13 cellular contexts compared by ENCODE assay signal in the genomic region with DNA sequence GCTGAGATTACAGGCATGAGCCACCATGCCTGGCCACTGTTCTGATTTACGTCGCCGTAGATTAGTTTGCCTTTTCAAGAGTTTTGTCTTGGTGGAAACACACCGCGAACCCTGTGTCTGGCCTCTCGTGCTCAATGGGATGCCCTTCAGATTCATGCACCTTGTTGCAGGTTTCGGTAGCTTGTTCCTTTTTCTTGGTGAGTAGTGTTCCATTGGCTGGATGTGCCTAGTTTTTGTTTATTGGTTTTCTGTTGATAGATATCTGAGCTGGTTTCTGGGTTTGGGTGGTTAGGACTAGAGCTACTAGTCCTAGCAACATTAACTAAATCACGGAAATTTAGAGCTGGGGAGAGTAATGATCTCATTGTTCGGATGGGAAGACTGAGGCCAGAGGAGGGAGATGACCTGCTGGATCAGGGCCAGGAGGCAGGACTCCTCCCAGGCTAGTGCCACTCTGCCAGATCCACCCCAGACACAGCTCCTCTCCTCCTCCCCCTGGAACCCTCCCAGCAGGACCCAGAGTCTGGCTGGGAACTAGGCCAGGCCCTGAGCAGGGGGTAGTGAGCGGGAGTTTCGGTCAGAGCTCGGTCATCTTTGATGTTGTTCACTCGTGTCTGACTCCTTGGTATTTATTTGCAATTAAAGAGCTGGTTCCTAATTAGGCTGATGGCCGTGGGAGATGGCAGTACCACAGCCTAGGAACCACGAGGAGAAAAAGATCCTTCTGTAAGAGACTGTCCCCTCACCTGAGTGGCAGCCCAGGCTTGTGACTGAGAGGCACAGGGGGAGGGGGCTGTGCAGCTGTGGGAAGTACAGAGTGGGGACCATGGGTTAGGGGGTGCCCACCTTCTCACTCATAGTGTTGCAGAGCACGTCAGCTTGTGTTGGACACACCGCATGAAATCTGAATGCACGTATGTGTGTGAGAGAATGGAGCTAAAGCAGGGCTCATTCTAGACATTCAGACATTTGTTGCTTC.
DNase-seq lines count a peak whose midpoint lies in the region; ATAC-seq, FAIRE-seq and TF ChIP-seq lines count a peak whose summit lies in the region.
"Had no signal": no experiment of that assay in that cellular context is flagged by ENCODE, and none has a peak within 500 bp of the region (broad histone marks: within the 10 kb centered on the region; RNA-seq: fewer than 3 reads in every experiment).

No MANE protein-coding gene starts in this region.

- H3K27me3 Mint-ChIP-seq in osteocyte (ENCODE audit: unreplicated experiment): no peaks in the 10 kb centered on the region

- DNase-seq in A549 (ENCODE audit: low read depth in 1 of 2, low spot score in 1 of 2) (no peak), NT2/D1 (ENCODE audit: low read depth, low spot score) (no peak), fibroblast of the conjunctiva (ENCODE audit: low read depth) (peak; percentile 22), osteocyte (ENCODE audit: extremely low spot score, unreplicated experiment) (no peak), T1000 (lab: John Stamatoyannopoulos, UW) (no peak), T-helper 9 cell (no peak)
- DNase-seq: DND-41, NCI-H1436 treated with DMSO at 0.1 percent for 48 hours had no signal

- H3K27me3 ChIP-seq in NT2/D1 (ENCODE audit: insufficient read depth, insufficient read length): no peaks in the 10 kb centered on the region
- H3K27me3 ChIP-seq: SJSA1 had no signal

- POLR2A ChIA-PET in A549 (lab: Yijun Ruan, JAX): interaction anchor here (9.9 kb wide), 1 partner anchor 72 kb away, joined by 94 read pairs; the partner anchor contains the start of gene SMAD6

- H3K4me2 ChIP-seq in A549: peak overlapping the region; percentile 10; the same call in 2 of the 3 replicates

- H3K27ac Mint-ChIP-seq in osteocyte (ENCODE audit: unreplicated experiment): peak overlapping the region; percentile 69
- H3K27ac Mint-ChIP-seq: activated T-helper 1 cell treated with anti-CD3 and anti-CD28 coated beads, Interleukin-12 subunit alpha, Interleukin-12 subunit beta, Interleukin-2, Interleukin-4 antibody, amounts not matched to agents 30 ng/mL and 10 ng/mL and 1 ng/mL, durations not matched to agents 14 hours and 24 hours and 36 hours had no signal

- no peaks in the 10 kb centered on the region for H3K9me3 Mint-ChIP-seq in osteocyte (ENCODE audit: unreplicated experiment)
- H3K9me3 Mint-ChIP-seq: activated T-helper 1 cell treated with anti-CD3 and anti-CD28 coated beads, Interleukin-12 subunit alpha, Interleukin-12 subunit beta, Interleukin-2, Interleukin-4 antibody, amounts not matched to agents 30 ng/mL and 10 ng/mL and 1 ng/mL, durations not matched to agents 14 hours and 24 hours and 36 hours had no signal

- FAIRE-seq in A549 (lab: Jason Lieb, UNC): no peak

- peak overlapping the region; percentile 38 for H3K9ac ChIP-seq in NT2/D1 (ENCODE audit: insufficient read length, low read depth)

- 90% methylated on average over 18 of the region's 18 CpGs for WGBS in A549 (ENCODE audit: missing lambda C conversion rate)

- H3K4me1 ChIP-seq in A549 (peaks cover 96% of the 10 kb centered on the region), NT2/D1 (ENCODE audit: insufficient read depth, insufficient read length) (peaks cover 58% of the 10 kb centered on the region)

- TF ChIP-seq CTCF in A549 (IDR thresholded peaks at IDR 0.05) (no peak), osteocyte (IDR thresholded peaks at IDR 0.05) (no peak)

- no peak overlapping the region for H3K4me3 ChIP-seq in A549
- H3K4me3 ChIP-seq in NT2/D1 (ENCODE audit: insufficient read length, low read depth): no peak overlapping the region
- H3K4me3 ChIP-seq: SJSA1, skin epidermis had no signal

- peak overlapping the region; percentile 14 to 94; a peak in 4 of 6 replicates for H3K27ac ChIP-seq in A549

- H3K4me1 Mint-ChIP-seq in osteocyte (ENCODE audit: unreplicated experiment): peaks cover 80% of the 10 kb centered on the region

- H3K36me3 Mint-ChIP-seq in osteocyte (ENCODE audit: unreplicated experiment): no peaks in the 10 kb centered on the region

- CTCF ChIA-PET in A549 (lab: Yijun Ruan, JAX): interaction anchor here (0.6 to 42.9 kb wide), 35 partner anchors 13 to 244 kb away, joined by 3 to 779 read pairs (median 8); partner anchors contain the start of gene SMAD6

- TF ChIP-seq EP300 in A549 (IDR thresholded peaks at IDR 0.05): no peak

- peaks cover 39% of the 10 kb centered on the region for H3K36me3 ChIP-seq in NT2/D1 (ENCODE audit: insufficient read depth, insufficient read length, low read length)

- TF ChIP-seq RAD21 in A549 (conservative IDR thresholded peaks at IDR 0.05 in 1 of 2, IDR thresholded peaks at IDR 0.05 in 1 of 2): no peak

- no peak for TF ChIP-seq POLR2A in A549 (IDR thresholded peaks at IDR 0.05; ENCODE audit: low read length)
- TF ChIP-seq POLR2A in GM18505 (IDR thresholded peaks at IDR 0.05; ENCODE audit: borderline replicate concordance, extremely low read depth, insufficient read depth, insufficient read length): no peak

- peak overlapping the region; percentile 16 for H3K4me3 Mint-ChIP-seq in osteocyte (ENCODE audit: unreplicated experiment)
- H3K4me3 Mint-ChIP-seq: activated T-helper 1 cell treated with anti-CD3 and anti-CD28 coated beads, Interleukin-12 subunit alpha, Interleukin-12 subunit beta, Interleukin-2, Interleukin-4 antibody, amounts not matched to agents 30 ng/mL and 10 ng/mL and 1 ng/mL, durations not matched to agents 14 hours and 24 hours and 36 hours had no signal

- H3K9me3 ChIP-seq in A549 (no peaks in the 10 kb centered on the region), NT2/D1 (ENCODE audit: insufficient read depth, low read length) (no peaks in the 10 kb centered on the region)
- H3K9me3 ChIP-seq: SJSA1 had no signal

- no peak for ATAC-seq in A549
- ATAC-seq in GM18505 (IDR thresholded peaks at IDR 0.05; ENCODE audit: unreplicated experiment): no peak
- ATAC-seq in GM18520 (IDR thresholded peaks at IDR 0.05; ENCODE audit: unreplicated experiment): no peak

TF ChIP-seq in A549, 52 proteins besides CTCF, POLR2A, EP300 and RAD21:
- no peak for TF ChIP-seq ZSCAN20 (CRISPR knock-in tag; IDR thresholded peaks at IDR 0.05)
- TF ChIP-seq ZC3H11A (IDR thresholded peaks at IDR 0.05): no peak
- no peak for TF ChIP-seq RARB (CRISPR knock-in tag; IDR thresholded peaks at IDR 0.05)
- TF ChIP-seq MAZ (IDR thresholded peaks at IDR 0.05; ENCODE audit: borderline replicate concordance, low read depth, low read length): no peak
- no peak for TF ChIP-seq EHMT2 (IDR thresholded peaks at IDR 0.05; ENCODE audit: low read depth)
- no peak for TF ChIP-seq EHF (CRISPR knock-in tag; IDR thresholded peaks at IDR 0.05)
- TF ChIP-seq TFCP2L1 (CRISPR knock-in tag; IDR thresholded peaks at IDR 0.05): no peak
- no peak for TF ChIP-seq FOXS1 (CRISPR knock-in tag; IDR thresholded peaks at IDR 0.05)
- no peak for TF ChIP-seq CBX2 (IDR thresholded peaks at IDR 0.05; ENCODE audit: borderline replicate concordance, low read depth)
